In genomic region chr9:137949260-137949659, GRCh38 we compare ENCODE assay signal across 13 cellular contexts.
DNase-seq lines count a peak whose midpoint lies in the region; ATAC-seq and TF ChIP-seq lines count a peak whose summit lies in the region.
"Had no signal": no experiment of that assay in that cellular context is flagged by ENCODE, and none has a peak within 500 bp of the region (broad histone marks: within the 10 kb centered on the region; RNA-seq: fewer than 3 reads in every experiment).

No MANE protein-coding gene starts in this region.

- H3K27ac ChIP-seq in endodermal cell (ENCODE audit: low read depth, low read length) = no peak overlapping the region
- H3K27ac ChIP-seq: 22Rv1, GM23248 had no signal

- 88 to 100% methylated on average over 2 to 8 of the region's 8 CpGs for WGBS in endodermal cell (ENCODE audit: insufficient coverage in 1 of 2, insufficient read length in 1 of 2), 2 experiments

- peaks cover 9% of the 10 kb centered on the region for H3K36me3 Mint-ChIP-seq in endodermal cell (ENCODE audit: low read depth)
- H3K36me3 Mint-ChIP-seq: CD14-positive monocyte; CD8-positive, alpha-beta T cell had no signal

- ATAC-seq in HG02623 (IDR thresholded peaks at IDR 0.05; ENCODE audit: unreplicated experiment) = no peak
- ATAC-seq: CD8-positive, alpha-beta T cell had no signal

- no peaks in the 10 kb centered on the region for H3K27me3 Mint-ChIP-seq in endodermal cell (ENCODE audit: insufficient read depth)

- no peaks in the 10 kb centered on the region for H3K4me1 Mint-ChIP-seq in endodermal cell
- H3K4me1 Mint-ChIP-seq: CD14-positive monocyte had no signal

- no peak overlapping the region for H3K4me3 Mint-ChIP-seq in endodermal cell
- H3K4me3 Mint-ChIP-seq: CD14-positive monocyte; CD8-positive, alpha-beta T cell had no signal

- H3K36me3 ChIP-seq in endodermal cell (ENCODE audit: control insufficient read depth, insufficient read depth, low read length) = no peaks in the 10 kb centered on the region

- H3K4me3 ChIP-seq in endodermal cell (ENCODE audit: low read length) = peak overlapping the region; percentile 71
- H3K4me3 ChIP-seq: GM23248 had no signal

- H3K27ac Mint-ChIP-seq in endodermal cell = no peak overlapping the region
- H3K27ac Mint-ChIP-seq: CD14-positive monocyte; CD8-positive, alpha-beta T cell had no signal

- no peak overlapping the region for H3K9ac ChIP-seq in endodermal cell (ENCODE audit: extremely low read depth, low read length, poor library complexity, severe bottlenecking)
- H3K9ac ChIP-seq: GM23248 had no signal

- no peak for TF ChIP-seq CTCF in endodermal cell (conservative IDR thresholded peaks at IDR 0.05)

- H3K9me3 Mint-ChIP-seq in endodermal cell = peaks cover 18% of the 10 kb centered on the region

- H3K4me1 ChIP-seq in endodermal cell (ENCODE audit: control insufficient read depth, insufficient read depth, low read length) = no peaks in the 10 kb centered on the region

- DNase-seq in DMS53 (lab: John Stamatoyannopoulos, UW) = peak; percentile 20
- no peak for DNase-seq in DMS53 treated with DMSO at 0.1 percent for 48 hours (lab: John Stamatoyannopoulos, UW; ENCODE audit: unreplicated experiment)
- peak; percentile 21 for DNase-seq in SK-N-DZ (ENCODE audit: low spot score)
- no peak for DNase-seq in endodermal cell
- DNase-seq in cerebellar cortex (ENCODE audit: low spot score) = no peak
- no peak for DNase-seq in T-helper 1 cell
- DNase-seq: CD8-positive, alpha-beta T cell; COR-L47; GM23248; H7 had no signal

- no peaks in the 10 kb centered on the region for H3K27me3 ChIP-seq in endodermal cell (ENCODE audit: control insufficient read depth, insufficient read depth, low read length, poor library complexity, severe bottlenecking)

- H3K9me3 ChIP-seq in endodermal cell (ENCODE audit: control insufficient read depth, low read length) = peaks cover 58% of the 10 kb centered on the region

Comparison
In these comparisons a context has a peak if more than half of its experiments do, and no peak if none do; other contexts are left out.
1. DNase-seq: peak in DMS53 (single experiment) and SK-N-DZ (single experiment); none in DMS53 treated with DMSO at 0.1 percent for 48 hours (single experiment), endodermal cell (single experiment), cerebellar cortex (single experiment) and T-helper 1 cell (0 of 5).